ENCODE assay signal across 21 cellular contexts in genomic region chr9:76891279-76891678, GRCh38. TPM values are rescaled to one million over a fixed set of nuclear protein-coding genes. Genes with fewer than 3 reads are reported as not detected.
"Had no signal": no experiment of that assay in that cellular context is flagged by ENCODE, and none has a peak within 500 bp of the region (broad histone marks: within the 10 kb centered on the region; RNA-seq: fewer than 3 reads in every experiment).

No MANE protein-coding gene starts in this region.

- H2AFZ ChIP-seq: neural progenitor cell had no signal

- H3K9me3 ChIP-seq: lower lobe of right lung, SJCRH30, spleen, upper lobe of left lung had no signal

- H3K4me3 ChIP-seq: lower lobe of right lung, neural progenitor cell, SJCRH30, spleen, upper lobe of left lung had no signal

- H3K27me3 ChIP-seq: neural progenitor cell, SJCRH30, upper lobe of left lung had no signal

- H3K9ac ChIP-seq: neural progenitor cell had no signal

- DNase-seq: activated B cell treated with CpG ODN at 0.5 μM for 24 hours; activated CD4-positive, alpha-beta T cell treated with anti-CD3 and anti-CD28 coated beads for 36 hours; activated CD4-positive, alpha-beta T cell treated with anti-CD3 and anti-CD28 coated beads, Interleukin-2, amount 50 U/mL, for 48 hours; activated CD8-positive, alpha-beta memory T cell treated with anti-CD3 and anti-CD28 coated beads, Interleukin-2, amount 50 U/mL, for 48 hours; activated naive CD4-positive, alpha-beta T cell treated with Interleukin-2 at 50 U/mL for 16 hours; activated naive CD8-positive, alpha-beta T cell treated with anti-CD3 and anti-CD28 coated beads for 36 hours; activated T-cell treated with anti-CD3 and anti-CD28 coated beads, Interleukin-2, amount 50 U/mL, for 4 hours; effector CD4-positive, alpha-beta T cell; erythroblast; foreskin melanocyte; hypothalamus; lower lobe of right lung; naive thymus-derived CD4-positive, alpha-beta T cell; posterior cingulate gyrus; SJCRH30; spleen; stimulated activated CD4-positive, alpha-beta T cell treated with anti-CD3 and anti-CD28 coated beads, Interleukin-4, amount 100 ng/mL, for 1 hour; stimulated activated naive CD4-positive, alpha-beta T cell treated with Interleukin-2 at 50 U/mL for 16 hours; T-cell; upper lobe of left lung had no signal

- H3K27ac ChIP-seq: lower lobe of right lung, neural progenitor cell, SJCRH30, spleen, upper lobe of left lung had no signal

- H3K36me3 ChIP-seq: lower lobe of right lung, neural progenitor cell, SJCRH30, spleen, upper lobe of left lung had no signal

- H3K4me1 ChIP-seq: lower lobe of right lung, spleen, upper lobe of left lung had no signal

- H3K4me2 ChIP-seq: neural progenitor cell had no signal

RNA-seq across cellular contexts. Expression of gene PRUNE2, which starts 14.6 kb away (rescaled TPM):
- total RNA-seq: activated B cell treated with CpG ODN at 0.5 μM for 24 hours had no signal
